ENCODE assay signal across 2 cellular contexts in genomic region chr11:61401558-61401957, GRCh38.
TF ChIP-seq lines count a peak whose summit lies in the region.

No MANE protein-coding gene starts in this region.

TF ChIP-seq in HepG2, 621 proteins besides CTCF, POLR2A, EP300 and RAD21:
- TF ChIP-seq POLR2G (IDR thresholded peaks at IDR 0.05; ENCODE audit: low read depth, low read length) (peak; percentile 21; the same call in 1 of the 2 replicates), POLR2AphosphoS2 (IDR thresholded peaks at IDR 0.05; ENCODE audit: low read depth, low read length) (no peak), FIP1L1 (IDR thresholded peaks at IDR 0.05; ENCODE audit: borderline replicate concordance, insufficient read depth, low read depth, low read length) (no peak), PCBP1 (IDR thresholded peaks at IDR 0.05; ENCODE audit: borderline replicate concordance, low read depth, low read length) (no peak), ZNF138 (CRISPR knock-in tag; IDR thresholded peaks at IDR 0.05; ENCODE audit: low read depth) (no peak), RARG (CRISPR knock-in tag; IDR thresholded peaks at IDR 0.05; ENCODE audit: low read depth) (no peak), TBX2 (CRISPR knock-in tag; IDR thresholded peaks at IDR 0.05; ENCODE audit: borderline replicate concordance) (no peak), ZNF558 (CRISPR knock-in tag; IDR thresholded peaks at IDR 0.05; ENCODE audit: borderline replicate concordance) (no peak), POLR2AphosphoS5 (IDR thresholded peaks at IDR 0.05; ENCODE audit: low read depth, low read length) (peak; percentile 11), RBM22 (optimal IDR thresholded peaks at IDR 0.05; ENCODE audit: low read length) (peak; percentile 40), ZBTB38 (CRISPR knock-in tag; IDR thresholded peaks at IDR 0.05) (no peak), ZNF646 (CRISPR knock-in tag; IDR thresholded peaks at IDR 0.05) (no peak), RBFOX2 (IDR thresholded peaks at IDR 0.05; ENCODE audit: low read depth, low read length) (0 out of 2 replicates have a peak, but pooled peaks have one; percentile 36), NFRKB (IDR thresholded peaks at IDR 0.05) (no peak), PHF5A (CRISPR knock-in tag; IDR thresholded peaks at IDR 0.05; ENCODE audit: low read depth, unreplicated experiment) (no peak)
- TF ChIP-seq, protein P1, sequence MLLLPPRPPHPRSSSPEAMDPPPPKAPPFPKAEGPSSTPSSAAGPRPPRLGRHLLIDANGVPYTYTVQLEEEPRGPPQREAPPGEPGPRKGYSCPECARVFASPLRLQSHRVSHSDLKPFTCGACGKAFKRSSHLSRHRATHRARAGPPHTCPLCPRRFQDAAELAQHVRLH (CRISPR knock-in tag; IDR thresholded peaks at IDR 0.05; ENCODE audit: borderline replicate concordance, low read depth): no peak

TF ChIP-seq in HCT116, 20 proteins besides CTCF, POLR2A, EP300 and RAD21:
- TF ChIP-seq REST (IDR thresholded peaks at IDR 0.05; ENCODE audit: low read depth) (no peak), SIN3A (IDR thresholded peaks at IDR 0.05; ENCODE audit: low read depth) (0 out of 2 replicates have a peak, but pooled peaks have one; percentile 30)
